ENCODE assay signal across 1 cellular context in the genomic region with DNA sequence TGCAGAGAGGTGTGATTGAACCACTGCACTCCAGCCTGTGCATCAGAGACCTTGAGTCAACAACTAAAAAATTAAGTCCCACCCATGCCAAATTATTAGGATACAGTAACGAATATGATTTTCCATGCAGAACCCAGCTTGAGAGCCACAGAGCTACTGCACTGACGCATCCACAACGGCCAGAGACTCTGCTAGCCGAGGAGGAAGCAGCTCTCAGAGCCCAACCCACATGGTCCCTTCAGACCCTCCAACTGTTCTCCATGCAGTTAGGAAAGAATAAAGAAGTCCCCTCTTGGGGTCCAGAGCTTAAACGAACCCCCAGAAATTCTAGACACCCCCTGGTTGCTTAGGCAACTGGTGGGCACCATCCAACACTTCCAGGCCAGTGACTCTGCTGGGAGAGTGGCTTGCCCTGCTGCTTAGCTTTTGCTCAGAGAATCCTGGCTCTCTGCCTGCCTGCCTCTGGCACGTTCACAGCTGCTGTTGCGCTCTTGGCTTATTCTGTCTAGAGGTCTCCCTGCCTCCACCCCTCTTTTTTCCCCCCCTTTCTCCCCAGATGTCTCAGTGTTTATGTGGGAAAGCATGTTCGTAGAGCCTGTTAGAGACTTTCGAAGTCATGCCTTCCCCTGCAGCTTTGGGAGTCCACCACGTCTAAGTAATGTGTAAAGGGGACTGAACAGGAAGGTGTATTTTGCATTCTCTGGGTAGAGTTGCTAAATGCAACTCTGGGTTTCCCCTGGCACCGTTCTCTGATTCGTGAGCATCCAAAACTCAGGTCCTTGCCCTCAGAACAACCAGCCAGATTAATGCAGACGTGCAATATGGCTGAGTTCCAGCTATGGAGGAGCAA.
TF ChIP-seq lines count a peak whose summit lies in the region.

No MANE protein-coding gene starts in this region.

TF ChIP-seq in HepG2, 621 proteins besides CTCF, POLR2A, EP300 and RAD21:
- TF ChIP-seq ZNF292 (CRISPR knock-in tag; IDR thresholded peaks at IDR 0.05; ENCODE audit: borderline replicate concordance, low read depth), result 0 out of 2 replicates have a peak, but pooled peaks have one; percentile 15
- TF ChIP-seq TBX2 (CRISPR knock-in tag; IDR thresholded peaks at IDR 0.05; ENCODE audit: borderline replicate concordance), result 0 out of 2 replicates have a peak, but pooled peaks have one; percentile 23
- TF ChIP-seq HMG20B (CRISPR knock-in tag; conservative IDR thresholded peaks at IDR 0.05), result no peak
